ENCODE assay signal across 32 cellular contexts in genomic region chr17:34251186-34251585, GRCh38. TPM values are rescaled to one million over a fixed set of nuclear protein-coding genes. Genes with fewer than 3 reads are reported as not detected.
DNase-seq lines count a peak whose midpoint lies in the region; ATAC-seq and TF ChIP-seq lines count a peak whose summit lies in the region.
"Had no signal": no experiment of that assay in that cellular context is flagged by ENCODE, and none has a peak within 500 bp of the region (broad histone marks: within the 10 kb centered on the region; RNA-seq: fewer than 3 reads in every experiment).

No MANE protein-coding gene starts in this region.

- no peaks in the 10 kb centered on the region for H3K9me3 Mint-ChIP-seq in glutamatergic neuron (ENCODE audit: unreplicated experiment)
- H3K9me3 Mint-ChIP-seq: activated CD4-positive, alpha-beta T cell treated with anti-CD3 and anti-CD28 coated beads, Interleukin-2, amount 10 ng/mL, durations not matched to agents 24 days and 14 days; activated naive CD4-positive, alpha-beta T cell treated with anti-CD3 and anti-CD28 coated beads, Interleukin-2, amount 50 U/mL, for 72 hours; nephron progenitor cell; stimulated activated naive B cell treated with anti-CD40 and anti-IgM and Interleukin-4, amounts not matched to agents 10 μg/mL and 1 μg/mL and 100 μg/mL, for 72 hours had no signal

- no peak for DNase-seq in right atrium auricular region (ENCODE audit: low spot score)
- no peak for DNase-seq in cardiac septum (ENCODE audit: low spot score)
- peak; percentile 35 for DNase-seq in astrocyte of the hippocampus (ENCODE audit: low read depth, low spot score)
- DNase-seq in mesendoderm = no peak
- no peak for DNase-seq in glutamatergic neuron
- no peak for DNase-seq in upper lobe of right lung
- DNase-seq in NCI-H2107 treated with DMSO at 0.1 percent for 48 hours (lab: John Stamatoyannopoulos, UW; ENCODE audit: unreplicated experiment) = no peak
- DNase-seq: activated CD4-positive, alpha-beta T cell treated with anti-CD3 and anti-CD28 coated beads, Interleukin-2, amount 10 ng/mL, durations not matched to agents 24 days and 14 days; activated effector memory CD4-positive, alpha-beta T cell treated with Interleukin-2 at 50 U/mL for 16 hours; activated T-cell treated with anti-CD3 and anti-CD28 coated beads, Interleukin-2, amount 50 U/mL, for 1 hour; BE2C; caudate nucleus; cortex of kidney; esophagus squamous epithelium; foreskin melanocyte; kidney glomerular epithelial cell; NCI-H1048; NCI-H446; NCI-H748 treated with DMSO at 0.1 percent for 48 hours; nephron progenitor cell; pancreas; small intestine; stimulated activated naive B cell treated with anti-CD40 and anti-IgM and Interleukin-4, amounts not matched to agents 10 μg/mL and 1 μg/mL and 100 μg/mL, for 72 hours; T1000 had no signal

- H3K36me3 ChIP-seq in right atrium auricular region = no peaks in the 10 kb centered on the region
- no peaks in the 10 kb centered on the region for H3K36me3 ChIP-seq in mesendoderm (ENCODE audit: control insufficient read depth, insufficient read depth, low read length)
- H3K36me3 ChIP-seq in upper lobe of right lung = no peaks in the 10 kb centered on the region
- H3K36me3 ChIP-seq: BE2C, esophagus squamous epithelium, pancreas had no signal

- H3K4me1 ChIP-seq in right atrium auricular region = peaks cover 0 to 88% of the 10 kb centered on the region in 2 donors
- peaks cover 30% of the 10 kb centered on the region for H3K4me1 ChIP-seq in mesendoderm (ENCODE audit: control insufficient read depth, low read depth, low read length)
- H3K4me1 ChIP-seq in upper lobe of right lung = peaks cover 75% of the 10 kb centered on the region
- H3K4me1 ChIP-seq: BE2C had no signal

- H3K27me3 Mint-ChIP-seq in glutamatergic neuron (ENCODE audit: unreplicated experiment) = no peaks in the 10 kb centered on the region

- no peaks in the 10 kb centered on the region for H3K79me2 ChIP-seq in mesendoderm (ENCODE audit: control insufficient read depth, insufficient read depth, low read length)
- H3K79me2 ChIP-seq: hepatocyte had no signal

- no peak overlapping the region for H3K4me3 Mint-ChIP-seq in glutamatergic neuron (ENCODE audit: unreplicated experiment)
- H3K4me3 Mint-ChIP-seq: activated CD4-positive, alpha-beta T cell treated with anti-CD3 and anti-CD28 coated beads, Interleukin-2, amount 10 ng/mL, durations not matched to agents 24 days and 14 days; nephron progenitor cell had no signal

- H3K27ac Mint-ChIP-seq in glutamatergic neuron (ENCODE audit: unreplicated experiment) = no peak overlapping the region
- H3K27ac Mint-ChIP-seq: activated CD4-positive, alpha-beta T cell treated with anti-CD3 and anti-CD28 coated beads, Interleukin-2, amount 10 ng/mL, durations not matched to agents 24 days and 14 days; activated naive CD4-positive, alpha-beta T cell treated with anti-CD3 and anti-CD28 coated beads, Interleukin-2, amount 50 U/mL, for 72 hours; nephron progenitor cell; stimulated activated naive B cell treated with anti-CD40 and anti-IgM and Interleukin-4, amounts not matched to agents 10 μg/mL and 1 μg/mL and 100 μg/mL, for 72 hours had no signal

- H3K27me3 ChIP-seq in right atrium auricular region = no peaks in the 10 kb centered on the region
- H3K27me3 ChIP-seq in mesendoderm (ENCODE audit: insufficient read depth, low read length, poor library complexity) = no peaks in the 10 kb centered on the region
- no peaks in the 10 kb centered on the region for H3K27me3 ChIP-seq in upper lobe of right lung
- H3K27me3 ChIP-seq: hepatocyte, pancreas had no signal

- H2BK120ac ChIP-seq in mesendoderm (ENCODE audit: low read depth, low read length) = no peak overlapping the region

- H2BK5ac ChIP-seq in mesendoderm (ENCODE audit: low read length) = peak overlapping the region; percentile 51

- H2BK15ac ChIP-seq in mesendoderm (replicated peaks; ENCODE audit: low read depth) = no peak overlapping the region

- H3K4me3 ChIP-seq in right atrium auricular region = no peak overlapping the region
- H3K4me3 ChIP-seq in mesendoderm (ENCODE audit: low read length) = no peak overlapping the region
- no peak overlapping the region for H3K4me3 ChIP-seq in upper lobe of right lung
- H3K4me3 ChIP-seq: esophagus squamous epithelium, hepatocyte, pancreas had no signal

- TF ChIP-seq CTCF in right atrium auricular region (IDR thresholded peaks at IDR 0.05) = no peak
- TF ChIP-seq CTCF in glutamatergic neuron (IDR thresholded peaks at IDR 0.05; ENCODE audit: partially characterized antibody, unreplicated experiment) = no peak
- TF ChIP-seq CTCF in upper lobe of right lung (IDR thresholded peaks at IDR 0.05) = no peak

- peak overlapping the region; percentile 27 for H3K56ac ChIP-seq in mesendoderm (ENCODE audit: low read length)

- H3K4me1 Mint-ChIP-seq in glutamatergic neuron (ENCODE audit: low read depth, unreplicated experiment) = peaks cover 7% of the 10 kb centered on the region

- no peak overlapping the region for H2AK5ac ChIP-seq in mesendoderm (ENCODE audit: low read length)

- no peak overlapping the region for H4K8ac ChIP-seq in mesendoderm (ENCODE audit: low read depth, low read length)

- no peak overlapping the region for H3K4ac ChIP-seq in mesendoderm (ENCODE audit: low read depth, low read length)

- WGBS in mesendoderm (ENCODE audit: extremely low coverage, insufficient coverage, low lambda C conversion rate) = no CpG with 5 or more reads among the region's 3 CpGs

- H3K4me2 ChIP-seq in mesendoderm (ENCODE audit: low read length) = no peak overlapping the region
- H3K4me2 ChIP-seq: hepatocyte had no signal

- H3K27ac ChIP-seq in right atrium auricular region (peak overlapping the region; percentile 73 to 87), mesendoderm (ENCODE audit: low read depth, low read length) (no peak overlapping the region), upper lobe of right lung (no peak overlapping the region)

- H3K79me1 ChIP-seq in mesendoderm (ENCODE audit: low read length) = no peaks in the 10 kb centered on the region

- H4K5ac ChIP-seq in mesendoderm (ENCODE audit: low read length) = no peak overlapping the region

- no peak overlapping the region for H3K18ac ChIP-seq in mesendoderm (ENCODE audit: low read length)

- no peaks in the 10 kb centered on the region for H3K36me3 Mint-ChIP-seq in glutamatergic neuron (ENCODE audit: unreplicated experiment)
- H3K36me3 Mint-ChIP-seq: activated naive CD4-positive, alpha-beta T cell treated with anti-CD3 and anti-CD28 coated beads, Interleukin-2, amount 50 U/mL, for 72 hours; stimulated activated naive B cell treated with anti-CD40 and anti-IgM and Interleukin-4, amounts not matched to agents 10 μg/mL and 1 μg/mL and 100 μg/mL, for 72 hours had no signal

- H3K23ac ChIP-seq in mesendoderm (ENCODE audit: low read length) = no peak overlapping the region

- ATAC-seq in upper lobe of right lung (no peak), GM18517 (IDR thresholded peaks at IDR 0.05; ENCODE audit: unreplicated experiment) (no peak)
- ATAC-seq: activated naive CD4-positive, alpha-beta T cell treated with anti-CD3 and anti-CD28 coated beads, Interleukin-2, amount 50 U/mL, for 72 hours had no signal

- H3K9me3 ChIP-seq in right atrium auricular region (no peaks in the 10 kb centered on the region), upper lobe of right lung (no peaks in the 10 kb centered on the region)
- H3K9me3 ChIP-seq: BE2C, esophagus squamous epithelium, pancreas had no signal

- no peak overlapping the region for H3K9ac ChIP-seq in mesendoderm (ENCODE audit: low read length)

- intact Hi-C loops in cardiac septum (cut with DNase I) (loop anchor here (5.0 to 10.0 kb wide), 2 partner anchors 56 to 1124 kb away; partner anchors contain the start of gene SLFN11), upper lobe of right lung (cut with DNase I) (no loop called here)

RNA-seq across cellular contexts. Expression of gene CCL2, which starts 3.9 kb away (rescaled TPM):
- total RNA-seq in right atrium auricular region = 100 to 1,000 TPM in 1 of 2 donors, 10 to 100 TPM in 1; 46.3 to 118 TPM
- total RNA-seq in cardiac septum = 42.3 TPM
- 17.3 TPM for polyA plus RNA-seq in mesendoderm (2013, experiment 1 of 2)
- polyA plus RNA-seq in mesendoderm (2013, experiment 2 of 2) = 16.7 TPM
- total RNA-seq in glutamatergic neuron (ENCODE audit: unreplicated experiment) = not detected
- total RNA-seq in upper lobe of right lung = 53.3 TPM
- total RNA-seq: activated naive CD4-positive, alpha-beta T cell treated with anti-CD3 and anti-CD28 coated beads, Interleukin-2, amount 50 U/mL, for 72 hours had no signal

RNA-seq across cellular contexts. Expression of gene CCL7, which starts 18.8 kb away (rescaled TPM):
- not detected for total RNA-seq in right atrium auricular region
- not detected for total RNA-seq in cardiac septum
- not detected for polyA plus RNA-seq in mesendoderm (2013, experiment 1 of 2)
- not detected for polyA plus RNA-seq in mesendoderm (2013, experiment 2 of 2)
- not detected for total RNA-seq in glutamatergic neuron (ENCODE audit: unreplicated experiment)
- not detected for total RNA-seq in upper lobe of right lung
- total RNA-seq: A673; activated CD4-positive, alpha-beta T cell treated with anti-CD3 and anti-CD28 coated beads, Interleukin-2, amount 10 ng/mL, durations not matched to agents 24 days and 14 days; activated naive CD4-positive, alpha-beta T cell treated with anti-CD3 and anti-CD28 coated beads, Interleukin-2, amount 50 U/mL, for 72 hours; esophagus squamous epithelium; hepatocyte; HT1080; lung microvascular endothelial cell; pancreas; renal cortical epithelial cell; ureter had no signal
- polyA plus RNA-seq: pancreas had no signal

RNA-seq across cellular contexts. Expression of gene CCL11, which starts 34.4 kb away (rescaled TPM):
- 1 to 10 TPM in 1 of 2 donors, under 1 TPM in 1; 0.75 to 1.6 TPM for total RNA-seq in right atrium auricular region
- total RNA-seq in cardiac septum = 3.2 TPM
- 0.03 TPM for polyA plus RNA-seq in mesendoderm (2013, experiment 1 of 2)
- polyA plus RNA-seq in mesendoderm (2013, experiment 2 of 2) = not detected
- not detected for total RNA-seq in glutamatergic neuron (ENCODE audit: unreplicated experiment)
- total RNA-seq in upper lobe of right lung = 0.98 TPM
- total RNA-seq: A673; activated CD4-positive, alpha-beta T cell treated with anti-CD3 and anti-CD28 coated beads, Interleukin-2, amount 10 ng/mL, durations not matched to agents 24 days and 14 days; activated naive CD4-positive, alpha-beta T cell treated with anti-CD3 and anti-CD28 coated beads, Interleukin-2, amount 50 U/mL, for 72 hours; hepatocyte; HT1080; lung microvascular endothelial cell; renal cortical epithelial cell; ureter had no signal

Comparison
In these comparisons a context has a peak if more than half of its experiments do, and no peak if none do; other contexts are left out.
1. H3K27ac ChIP-seq: peak in right atrium auricular region (2 of 2); none in mesendoderm (single experiment) and upper lobe of right lung (single experiment).
2. RNA of gene CCL2, which starts 3.9 kb away (total RNA-seq): 46.3 to 118 TPM in right atrium auricular region, 53.3 TPM in upper lobe of right lung (single experiment) and 42.3 TPM in cardiac septum (single experiment); not detected in glutamatergic neuron (single experiment); every median in the first group is over 10 times any median in the second.